In the genomic region with DNA sequence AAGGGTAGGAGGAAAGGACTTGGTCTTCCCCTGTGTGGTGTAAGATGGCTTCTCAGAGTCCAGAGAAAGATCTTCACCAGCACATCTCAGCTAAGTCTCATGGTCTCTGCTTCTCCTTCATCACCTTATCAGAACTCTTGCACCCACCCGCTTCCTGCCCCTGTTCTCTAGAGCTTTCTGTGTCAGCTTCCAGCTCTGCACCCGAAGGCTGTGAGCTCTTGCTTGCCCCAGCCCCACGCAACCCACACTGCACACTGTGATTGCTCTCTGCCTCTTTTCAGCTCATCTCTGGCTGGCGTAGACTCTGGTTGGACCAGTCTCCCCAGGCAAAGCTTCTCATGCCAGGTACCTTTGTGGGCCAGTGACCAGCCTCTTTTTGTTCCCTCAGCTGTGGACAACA, we compare ENCODE assay signal across 29 cellular contexts.
"Had no signal": no experiment of that assay in that cellular context is flagged by ENCODE, and none has a peak within 500 bp of the region (broad histone marks: within the 10 kb centered on the region; RNA-seq: fewer than 3 reads in every experiment).

No MANE protein-coding gene starts in this region.

- H3K27ac Mint-ChIP-seq: activated CD8-positive, alpha-beta T cell treated with anti-CD3 and anti-CD28 coated beads for 36 hours; activated naive CD8-positive, alpha-beta T cell treated with anti-CD3 and anti-CD28 coated beads for 36 hours; brain; nephron progenitor cell; stimulated activated memory B cell treated with anti-CD40 and anti-IgM and Interleukin-4, amounts not matched to agents 10 μg/mL and 1 μg/mL and 100 μg/mL, for 72 hours; stimulated activated naive CD8-positive, alpha-beta T cell treated with anti-CD3 and anti-CD28 coated beads, Interleukin-15, amount 100 ng/mL, for 72 hours had no signal

- H3K4me3 ChIP-seq: ascending aorta, cardiac muscle cell, coronary artery, dorsolateral prefrontal cortex, gastrocnemius medialis, hepatocyte, ovary, prostate gland, skin epidermis, tibial artery, upper lobe of right lung had no signal

- H3K4me3 Mint-ChIP-seq: activated CD8-positive, alpha-beta T cell treated with anti-CD3 and anti-CD28 coated beads for 36 hours; activated naive CD8-positive, alpha-beta T cell treated with anti-CD3 and anti-CD28 coated beads for 36 hours; brain; nephron progenitor cell; stimulated activated memory B cell treated with anti-CD40 and anti-IgM and Interleukin-4, amounts not matched to agents 10 μg/mL and 1 μg/mL and 100 μg/mL, for 72 hours; stimulated activated naive CD8-positive, alpha-beta T cell treated with anti-CD3 and anti-CD28 coated beads, Interleukin-15, amount 100 ng/mL, for 72 hours had no signal

- H3K36me3 Mint-ChIP-seq: activated naive CD8-positive, alpha-beta T cell treated with anti-CD3 and anti-CD28 coated beads for 36 hours; brain; stimulated activated memory B cell treated with anti-CD40 and anti-IgM and Interleukin-4, amounts not matched to agents 10 μg/mL and 1 μg/mL and 100 μg/mL, for 72 hours had no signal

- H3K36me3 ChIP-seq: ascending aorta, cardiac muscle cell, gastrocnemius medialis, neutrophil, ovary, prostate gland, tibial artery, upper lobe of right lung had no signal

- ATAC-seq: activated CD8-positive, alpha-beta T cell treated with anti-CD3 and anti-CD28 coated beads for 36 hours; gastrocnemius medialis; left colon; sciatic nerve; stimulated activated memory B cell treated with anti-CD40 and anti-IgM and Interleukin-4, amounts not matched to agents 10 μg/mL and 1 μg/mL and 100 μg/mL, for 72 hours; stimulated activated naive CD8-positive, alpha-beta T cell treated with anti-CD3 and anti-CD28 coated beads, Interleukin-15, amount 100 ng/mL, for 72 hours; upper lobe of right lung had no signal

- H3K4me1 Mint-ChIP-seq: activated naive CD8-positive, alpha-beta T cell treated with anti-CD3 and anti-CD28 coated beads for 36 hours; stimulated activated naive CD8-positive, alpha-beta T cell treated with anti-CD3 and anti-CD28 coated beads, Interleukin-15, amount 100 ng/mL, for 72 hours had no signal

- H3K27ac ChIP-seq: ascending aorta, cardiac muscle cell, coronary artery, dorsolateral prefrontal cortex, gastrocnemius medialis, hepatocyte, neutrophil, ovary, prostate gland, tibial artery, upper lobe of right lung had no signal

- H3K9me3 ChIP-seq: gastrocnemius medialis, neutrophil, ovary, prostate gland, upper lobe of right lung had no signal

- H3K4me1 ChIP-seq: ascending aorta, gastrocnemius medialis, prostate gland, upper lobe of right lung had no signal

- DNase-seq: activated CD4-positive, alpha-beta T cell treated with anti-CD3 and anti-CD28 coated beads, Interleukin-2, amount 50 U/mL, for 1 hour; activated CD4-positive, CD25-positive, alpha-beta regulatory T cell treated with anti-CD3 and anti-CD28 coated beads, Interleukin-2, amount 50 U/mL, for 72 hours; activated CD8-positive, alpha-beta T cell treated with anti-CD3 and anti-CD28 coated beads for 36 hours; activated naive CD4-positive, alpha-beta T cell; activated naive CD8-positive, alpha-beta T cell treated with anti-CD3 and anti-CD28 coated beads for 36 hours; activated T-cell treated with anti-CD3 and anti-CD28 coated beads, Interleukin-2, amount 50 U/mL, for 48 hours; effector memory CD4-positive, alpha-beta T cell; gastrocnemius medialis; left colon; nephron progenitor cell; ovary; retina; stimulated activated CD4-positive, alpha-beta T cell treated with anti-CD3 and anti-CD28 coated beads, Interleukin-12 subunit alpha, Interleukin-12 subunit beta, amount 100 ng/mL, for 4 hours; stimulated activated CD4-positive, alpha-beta T cell treated with anti-CD3 and anti-CD28 coated beads, Interleukin-4, amount 100 ng/mL, for 1 hour; stimulated activated naive CD8-positive, alpha-beta T cell treated with anti-CD3 and anti-CD28 coated beads, Interleukin-15, amount 100 ng/mL, for 72 hours; T-helper 1 cell; tibial artery; upper lobe of right lung had no signal
